ENCODE assay signal across 20 cellular contexts in genomic region chr21:41230530-41230929, GRCh38.
DNase-seq lines count a peak whose midpoint lies in the region; ATAC-seq, FAIRE-seq and TF ChIP-seq lines count a peak whose summit lies in the region.
"Had no signal": no experiment of that assay in that cellular context is flagged by ENCODE, and none has a peak within 500 bp of the region (broad histone marks: within the 10 kb centered on the region; RNA-seq: fewer than 3 reads in every experiment).

No MANE protein-coding gene starts in this region.

- TF ChIP-seq POLR2A in K562 (conservative IDR thresholded peaks at IDR 0.05), result no peak

- TF ChIP-seq CTCF in OCI-LY3 (IDR thresholded peaks at IDR 0.05; ENCODE audit: low read depth, low read length), result no peak
- TF ChIP-seq CTCF in K562 (IDR thresholded peaks at IDR 0.05 in 2 of 3, conservative IDR thresholded peaks at IDR 0.05 in 1 of 3; ENCODE audit: insufficient read depth in 2 of 3, low read depth in 1 of 3, low read length in 3 of 3), result no peak
- no peak for TF ChIP-seq CTCF in osteocyte (IDR thresholded peaks at IDR 0.05)

- DNase-seq in K562 (ENCODE audit: extremely low read depth in 1 of 4, low spot score in 3 of 4) (no peak), naive B cell (no peak), NCI-H1105 treated with DMSO at 0.1 percent for 48 hours (lab: John Stamatoyannopoulos, UW) (no peak), osteocyte (ENCODE audit: extremely low spot score, unreplicated experiment) (no peak), Kasumi-1 (lab: John Stamatoyannopoulos, UW) (no peak), GOT3 (lab: John Stamatoyannopoulos, UW) (no peak)
- DNase-seq: ACHN; Caco-2; CD4-positive, alpha-beta T cell; GM23248; HFFc6 had no signal

- POLR2A ChIA-PET in K562 (lab: Yijun Ruan, JAX), result interaction anchor here (1.0 kb wide), 1 partner anchor 20 kb away, joined by 3 read pairs; no protein-coding TSS in a partner anchor

- H3K27me3 ChIP-seq in OCI-LY3 (ENCODE audit: low read depth, low read length) (peaks cover 25% of the 10 kb centered on the region), K562 (ENCODE audit: control insufficient read depth in 2 of 2, insufficient read depth in 2 of 2, low read length in 2 of 2) (no peaks in the 10 kb centered on the region; a peak in 1 of 5 replicates)

- H4K20me1 ChIP-seq in OCI-LY3 (ENCODE audit: insufficient read depth, low read length) (no peaks in the 10 kb centered on the region), K562 (replicated peaks; ENCODE audit: control insufficient read depth, insufficient read depth, low read length) (no peaks in the 10 kb centered on the region)

- H3K36me3 ChIP-seq in OCI-LY3 (replicated peaks; ENCODE audit: low read depth, low read length), result no peaks in the 10 kb centered on the region
- H3K36me3 ChIP-seq in K562 (ENCODE audit: control insufficient read depth, insufficient read depth, low read length), result no peaks in the 10 kb centered on the region

- H2AFZ ChIP-seq in OCI-LY3 (ENCODE audit: low read depth, low read length) (no peak overlapping the region), K562 (ENCODE audit: low read depth, low read length) (no peak overlapping the region)
- H2AFZ ChIP-seq: GM23248 had no signal

- no peaks in the 10 kb centered on the region for H3K36me3 Mint-ChIP-seq in naive B cell
- H3K36me3 Mint-ChIP-seq in osteocyte (ENCODE audit: unreplicated experiment), result peaks cover 26% of the 10 kb centered on the region

- H3K27ac Mint-ChIP-seq in naive B cell (peak overlapping the region; percentile 4 to 96 (median 88)), osteocyte (ENCODE audit: unreplicated experiment) (no peak overlapping the region)
- H3K27ac Mint-ChIP-seq: CD4-positive, alpha-beta T cell; HFFc6 had no signal

- no peak for FAIRE-seq in K562 (lab: Jason Lieb, UNC)
- FAIRE-seq: A204.1, D721Med, G401.6, GM12891, GM19239, H54 had no signal

- H3K4me1 ChIP-seq in OCI-LY3 (ENCODE audit: low read length) (peaks cover 73% of the 10 kb centered on the region), K562 (replicated peaks in 1 of 2; ENCODE audit: control insufficient read depth in 2 of 2, insufficient read depth in 2 of 2, low read length in 2 of 2) (no peaks in the 10 kb centered on the region; a peak in 1 of 5 replicates)
- H3K4me1 ChIP-seq: Caco-2 had no signal

- no peak overlapping the region for H3K27ac ChIP-seq in OCI-LY3 (ENCODE audit: low read length)
- no peak overlapping the region for H3K27ac ChIP-seq in K562 (ENCODE audit: extremely low read depth, low read depth, low read length)
- H3K27ac ChIP-seq: C4-2B, GM23248 had no signal

- H3K4me3 Mint-ChIP-seq in naive B cell, result peak overlapping the region; percentile 72 to 95 (median 86)
- H3K4me3 Mint-ChIP-seq in osteocyte (ENCODE audit: unreplicated experiment), result no peak overlapping the region
- H3K4me3 Mint-ChIP-seq: CD4-positive, alpha-beta T cell; HFFc6 had no signal

- no peaks in the 10 kb centered on the region for H3K9me3 ChIP-seq in OCI-LY3 (ENCODE audit: insufficient read depth, low read length)
- H3K9me3 ChIP-seq in K562 (replicated peaks; ENCODE audit: control insufficient read depth, insufficient read depth, low read depth, low read length), result no peaks in the 10 kb centered on the region
- H3K9me3 ChIP-seq: Caco-2 had no signal

- H3K9me3 Mint-ChIP-seq in naive B cell (peaks cover 0 to 2% (median 0%) of the 10 kb centered on the region in 7 donors), osteocyte (ENCODE audit: unreplicated experiment) (no peaks in the 10 kb centered on the region)
- H3K9me3 Mint-ChIP-seq: CD4-positive, alpha-beta T cell had no signal

- intact Hi-C loops in K562 (cut with micrococcal nuclease), result no loop called here

- CTCF ChIA-PET in K562 (lab: Yijun Ruan, JAX; ENCODE audit: low intra/inter-chr PET ratio), result no interaction called here

- H3K79me2 ChIP-seq in OCI-LY3 (ENCODE audit: low read length) (no peaks in the 10 kb centered on the region), K562 (ENCODE audit: control insufficient read depth, insufficient read depth, low read length) (no peaks in the 10 kb centered on the region)

- H3K4me2 ChIP-seq in OCI-LY3 (ENCODE audit: low read length) (peak overlapping the region; percentile 74), K562 (ENCODE audit: insufficient read depth, low read length) (no peak overlapping the region)

- in situ Hi-C loops in K562 (cut with MboI), result no loop called here

- no TSS peak for BruUV-seq in K562 (replicated peaks; lab: Mats Ljungman, UMichigan)

- TF ChIP-seq EP300 in K562 (IDR thresholded peaks at IDR 0.05; ENCODE audit: low read length), result no peak

- WGBS in K562 (ENCODE audit: insufficient coverage, low coverage, missing lambda C conversion rate), result 0% methylated on average over 4 of the region's 4 CpGs

- H3K9me1 ChIP-seq in K562 (ENCODE audit: control insufficient read depth, insufficient read depth, low read length), result no peaks in the 10 kb centered on the region

- H3K27me3 Mint-ChIP-seq in naive B cell (no peaks in the 10 kb centered on the region), osteocyte (ENCODE audit: unreplicated experiment) (no peaks in the 10 kb centered on the region)

- TF ChIP-seq RAD21 in K562 (CRISPR knock-in tag; conservative IDR thresholded peaks at IDR 0.05 in 1 of 2, IDR thresholded peaks at IDR 0.05 in 1 of 2), result no peak

- H3K4me1 Mint-ChIP-seq in naive B cell (peaks cover 56 to 98% (median 61%) of the 10 kb centered on the region in 3 donors), osteocyte (ENCODE audit: unreplicated experiment) (peaks cover 6% of the 10 kb centered on the region)

- ATAC-seq in K562, result no peak
- ATAC-seq in naive B cell (ENCODE audit: low read depth in 2 of 2), result no peak
- ATAC-seq: HCT116 had no signal

- no peak overlapping the region for H3K9ac ChIP-seq in OCI-LY3 (ENCODE audit: low read length)
- no peak overlapping the region for H3K9ac ChIP-seq in K562 (ENCODE audit: insufficient read depth in 1 of 2, low read depth in 2 of 2, low read length in 2 of 2)
- H3K9ac ChIP-seq: GM23248 had no signal

- H3K4me3 ChIP-seq in OCI-LY3 (ENCODE audit: low read length), result peak overlapping the region; percentile 58
- H3K4me3 ChIP-seq in K562, result no peak overlapping the region
- H3K4me3 ChIP-seq: GM23248 had no signal

TF ChIP-seq in K562, 482 proteins besides CTCF, POLR2A, EP300 and RAD21:
- TF ChIP-seq PBX2 (CRISPR knock-in tag; IDR thresholded peaks at IDR 0.05; ENCODE audit: low read depth) (no peak), PBX2 (tag; conservative IDR thresholded peaks at IDR 0.05; ENCODE audit: low read depth) (peak; percentile 70), GTF2B (IDR thresholded peaks at IDR 0.05; ENCODE audit: extremely low read depth, insufficient read length) (no peak), SRSF7 (optimal IDR thresholded peaks at IDR 0.05; ENCODE audit: low read depth, low read length) (no peak), MEIS2 (IDR thresholded peaks at IDR 0.05; ENCODE audit: partially characterized antibody) (peak; percentile 76), NR2C1 (IDR thresholded peaks at IDR 0.05) (no peak), NR2C1 (tag; IDR thresholded peaks at IDR 0.05) (no peak), ZNF584 (CRISPR knock-in tag; IDR thresholded peaks at IDR 0.05; ENCODE audit: low read depth) (no peak), ARHGAP35 (IDR thresholded peaks at IDR 0.05; ENCODE audit: partially characterized antibody) (no peak)
